7 cellular contexts compared by ENCODE assay signal in the genomic region with DNA sequence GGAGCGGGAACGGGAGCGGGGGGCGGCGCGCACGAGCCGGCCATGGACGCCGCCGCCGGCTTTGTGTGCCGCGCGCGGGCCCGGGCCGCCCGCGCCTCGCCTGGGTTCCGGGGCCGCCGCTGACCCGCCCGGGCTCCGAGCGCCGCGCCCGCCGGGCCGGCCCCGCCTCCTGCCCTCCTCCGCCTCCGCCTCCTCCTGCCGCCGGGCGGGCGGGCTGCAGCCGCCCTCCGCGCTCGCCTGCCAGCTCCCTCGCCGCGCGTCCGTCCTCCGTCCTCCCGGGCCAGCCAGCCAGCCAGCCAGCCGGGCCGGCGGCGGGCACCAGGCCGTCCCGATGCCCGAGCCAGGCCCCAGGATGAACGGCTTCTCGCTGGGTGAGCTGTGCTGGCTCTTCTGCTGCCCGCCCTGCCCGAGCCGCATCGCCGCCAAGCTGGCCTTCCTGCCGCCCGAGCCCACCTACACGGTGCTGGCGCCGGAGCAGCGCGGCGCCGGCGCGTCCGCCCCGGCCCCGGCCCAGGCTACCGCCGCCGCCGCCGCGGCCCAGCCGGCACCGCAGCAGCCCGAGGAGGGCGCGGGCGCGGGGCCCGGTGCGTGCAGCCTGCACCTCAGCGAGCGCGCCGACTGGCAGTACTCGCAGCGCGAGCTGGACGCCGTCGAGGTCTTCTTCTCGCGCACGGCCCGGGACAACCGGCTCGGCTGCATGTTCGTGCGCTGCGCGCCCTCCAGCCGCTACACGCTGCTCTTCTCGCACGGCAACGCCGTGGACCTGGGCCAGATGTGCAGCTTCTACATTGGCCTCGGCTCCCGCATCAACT. TPM values are rescaled to one million over a fixed set of nuclear protein-coding genes. Genes with fewer than 3 reads are reported as not detected.
DNase-seq lines count a peak whose midpoint lies in the region; ATAC-seq, FAIRE-seq and TF ChIP-seq lines count a peak whose summit lies in the region.

A gene (plus strand): TSS at position 212 of the 812 bp plus-strand sequence. CDS start 120 bp downstream, at position 332.

- CTCF ChIA-PET in HEK293T (lab: Yijun Ruan, JAX) (interaction anchor here (0.5 to 1.7 kb wide), 3 partner anchors 35 to 84 kb away, joined by 3 to 7 read pairs (median 3); a partner anchor contains a TSS), HepG2 (lab: Yijun Ruan, JAX; ENCODE audit: low intra/inter-chr PET ratio, low total read pairs) (interaction anchor here (1.9 kb wide), 1 partner anchor 127 kb away, joined by 10 read pairs; no protein-coding TSS in a partner anchor)

- DNase-seq in GM13977 (ENCODE audit: low spot score) (peak; percentile 89), HEK293T (ENCODE audit: extremely low spot score) (peak; percentile 77), NCI-H146 (lab: John Stamatoyannopoulos, UW) (peak; percentile 60), dorsolateral prefrontal cortex (peak in 9 of 10 donors; percentile 26 to 78 (median 40)), HepG2 (ENCODE audit: low spot score) (peak; percentile 9)
- DNase-seq in activated CD4-positive, alpha-beta T cell treated with anti-CD3 and anti-CD28 coated beads for 4 hours: peak; percentile 28 to 43
- DNase-seq in stimulated activated CD4-positive, alpha-beta T cell treated with anti-CD3 and anti-CD28 coated beads, Interleukin-4, amount 100 ng/mL, for 24 hours: peak; percentile 35

- peak within 1 kb of the TSS; percentile 98 for H3K4me2 ChIP-seq in HepG2 (ENCODE audit: low read depth, low read length)

- 0% methylated on average over 4 of the region's 122 CpGs for WGBS in HepG2 (ENCODE audit: low lambda C conversion rate)

- peaks cover 35% of the 10 kb centered on the region for H3K4me1 ChIP-seq in HepG2 (ENCODE audit: insufficient read depth, low read length)

- H3K27ac ChIP-seq in dorsolateral prefrontal cortex (peak within 1 kb of the TSS in 52 of 59 donors; percentile 22 to 89 (median 74)), HepG2 (ENCODE audit: extremely low read length, insufficient read depth, low read length) (no peak within 1 kb of the TSS)

- TF ChIP-seq CTCF in GM13977 (IDR thresholded peaks at IDR 0.05; ENCODE audit: extremely low read depth, insufficient read depth, missing control alignments) (no peak), dorsolateral prefrontal cortex (IDR thresholded peaks at IDR 0.05 in 54 of 56, conservative IDR thresholded peaks at IDR 0.05 in 2 of 56; ENCODE audit: low read depth in 1 of 56, partially characterized antibody in 56 of 56) (no peak), HepG2 (CRISPR knock-in tag; IDR thresholded peaks at IDR 0.05) (no peak)

- H3K27me3 ChIP-seq in dorsolateral prefrontal cortex (no peaks in the 10 kb centered on the region), HepG2 (ENCODE audit: control insufficient read depth in 1 of 2, insufficient read depth in 2 of 2, low read length in 2 of 2) (peaks cover 0 to 34% of the 10 kb centered on the region in 2 experiments; a peak in 4 of 5 replicates)

- H3K9ac ChIP-seq in HepG2 (ENCODE audit: insufficient read depth, low read depth, low read length): peak within 1 kb of the TSS; percentile 60

- peak within 1 kb of the TSS; percentile 85 for H2AFZ ChIP-seq in HepG2 (ENCODE audit: low read length)

- intact Hi-C loops in dorsolateral prefrontal cortex (cut with DNase I) (loop anchor here in 1 of 2 donors (10.0 kb wide), 3 partner anchors 281 to 1349 kb away; a partner anchor contains a TSS), HepG2 (cut with micrococcal nuclease; ENCODE audit: unreplicated experiment) (no loop called here)

- H3K79me2 ChIP-seq in HepG2 (ENCODE audit: insufficient read depth, low read length): no peaks in the 10 kb centered on the region

- BruUV-seq in HepG2 (replicated peaks; lab: Mats Ljungman, UMichigan): no TSS peak

- in situ Hi-C loops in GM13977 (cut with MboI; ENCODE audit: low pct_unique_long_range_greater_than_20kb, low sequenced_read_pairs, unreplicated experiment) (no loop called here), HepG2 (cut with HindIII; ENCODE audit: extremely low pct_ligation_motif_present, low pct_unique_long_range_greater_than_20kb) (no loop called here)

- no peaks in the 10 kb centered on the region for H3K36me3 ChIP-seq in HepG2 (replicated peaks in 1 of 2; ENCODE audit: control insufficient read depth in 1 of 2, insufficient read depth in 2 of 2, low read length in 2 of 2)

- ATAC-seq in HepG2: peak; percentile 79

- H4K20me1 ChIP-seq in HepG2 (ENCODE audit: insufficient read depth, low read length): no peaks in the 10 kb centered on the region

- TF ChIP-seq RAD21 in HepG2 (CRISPR knock-in tag; IDR thresholded peaks at IDR 0.05): no peak

- TF ChIP-seq EP300 in HepG2 (IDR thresholded peaks at IDR 0.05; ENCODE audit: low read depth in 2 of 2, low read length in 2 of 2) (no peak), HepG2 (CRISPR knock-in tag; IDR thresholded peaks at IDR 0.05; ENCODE audit: borderline replicate concordance) (no peak)

- no peak for TF ChIP-seq POLR2A in HepG2 (IDR thresholded peaks at IDR 0.05; ENCODE audit: insufficient read depth in 1 of 2, low read depth in 2 of 2, low read length in 2 of 2)

- POLR2A ChIA-PET in HEK293T (lab: Yijun Ruan, JAX): interaction anchor here (0.9 to 2.0 kb wide), 10 partner anchors 10 to 290 kb away, joined by 3 to 9 read pairs (median 4); no protein-coding TSS in a partner anchor
- POLR2A ChIA-PET in HepG2 (lab: Yijun Ruan, JAX): interaction anchor here (1.1 to 1.9 kb wide), 5 partner anchors 81 to 146 kb away, joined by 3 to 6 read pairs (median 4); a partner anchor contains a TSS

- no peak for FAIRE-seq in HepG2 (lab: Jason Lieb, UNC)

- H3K4me3 ChIP-seq in dorsolateral prefrontal cortex: peak within 1 kb of the TSS; percentile 59 to 91 (median 79)
- peak within 1 kb of the TSS; percentile 54 to 79 (median 75) for H3K4me3 ChIP-seq in HepG2 (replicated peaks in 1 of 3; ENCODE audit: insufficient read depth in 1 of 3, low read depth in 2 of 3, low read length in 3 of 3)

- H3K9me3 ChIP-seq in HepG2 (ENCODE audit: low read length): no peaks in the 10 kb centered on the region

TF ChIP-seq in HEK293T, 16 proteins besides CTCF, POLR2A, EP300 and RAD21:
- TF ChIP-seq, protein P1, sequence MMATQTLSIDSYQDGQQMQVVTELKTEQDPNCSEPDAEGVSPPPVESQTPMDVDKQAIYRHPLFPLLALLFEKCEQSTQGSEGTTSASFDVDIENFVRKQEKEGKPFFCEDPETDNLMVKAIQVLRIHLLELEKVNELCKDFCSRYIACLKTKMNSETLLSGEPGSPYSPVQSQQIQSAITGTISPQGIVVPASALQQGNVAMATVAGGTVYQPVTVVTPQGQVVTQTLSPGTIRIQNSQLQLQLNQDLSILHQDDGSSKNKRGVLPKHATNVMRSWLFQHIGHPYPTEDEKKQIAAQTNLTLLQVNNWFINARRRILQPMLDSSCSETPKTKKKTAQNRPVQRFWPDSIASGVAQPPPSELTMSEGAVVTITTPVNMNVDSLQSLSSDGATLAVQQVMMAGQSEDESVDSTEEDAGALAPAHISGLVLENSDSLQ (IDR thresholded peaks at IDR 0.05): no peak
- peak; percentile 73 for TF ChIP-seq L3MBTL2 (conservative IDR thresholded peaks at IDR 0.05)
- TF ChIP-seq SUZ12 (IDR thresholded peaks at IDR 0.05): no peak
- no peak for TF ChIP-seq ELF4 (IDR thresholded peaks at IDR 0.05)
- TF ChIP-seq FOXA1 (IDR thresholded peaks at IDR 0.05): no peak
- no peak for TF ChIP-seq NFRKB (IDR thresholded peaks at IDR 0.05)
- TF ChIP-seq ARNT (IDR thresholded peaks at IDR 0.05): 0 out of 2 replicates have a peak, but pooled peaks have one; percentile 10
- TF ChIP-seq SP1 (IDR thresholded peaks at IDR 0.05): no peak

TF ChIP-seq in HepG2, 621 proteins besides CTCF, POLR2A, EP300 and RAD21 (continues in another document):
- TF ChIP-seq RFXANK (CRISPR knock-in tag; IDR thresholded peaks at IDR 0.05): no peak
- 0 out of 2 replicates have a peak, but pooled peaks have one; percentile 34 for TF ChIP-seq CENPT (CRISPR knock-in tag; IDR thresholded peaks at IDR 0.05; ENCODE audit: low read depth)
- no peak for TF ChIP-seq ZNF550 (CRISPR knock-in tag; IDR thresholded peaks at IDR 0.05; ENCODE audit: borderline replicate concordance)
- TF ChIP-seq, protein P2, sequence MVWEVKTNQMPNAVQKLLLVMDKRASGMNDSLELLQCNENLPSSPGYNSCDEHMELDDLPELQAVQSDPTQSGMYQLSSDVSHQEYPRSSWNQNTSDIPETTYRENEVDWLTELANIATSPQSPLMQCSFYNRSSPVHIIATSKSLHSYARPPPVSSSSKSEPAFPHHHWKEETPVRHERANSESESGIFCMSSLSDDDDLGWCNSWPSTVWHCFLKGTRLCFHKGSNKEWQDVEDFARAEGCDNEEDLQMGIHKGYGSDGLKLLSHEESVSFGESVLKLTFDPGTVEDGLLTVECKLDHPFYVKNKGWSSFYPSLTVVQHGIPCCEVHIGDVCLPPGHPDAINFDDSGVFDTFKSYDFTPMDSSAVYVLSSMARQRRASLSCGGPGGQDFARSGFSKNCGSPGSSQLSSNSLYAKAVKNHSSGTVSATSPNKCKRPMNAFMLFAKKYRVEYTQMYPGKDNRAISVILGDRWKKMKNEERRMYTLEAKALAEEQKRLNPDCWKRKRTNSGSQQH (CRISPR knock-in tag; IDR thresholded peaks at IDR 0.05; ENCODE audit: low read depth): no peak
- TF ChIP-seq RCOR2 (CRISPR knock-in tag; IDR thresholded peaks at IDR 0.05): no peak

RNA-seq across cellular contexts. Expression of the gene that starts here (rescaled TPM):
- 10 to 100 TPM; 14.5 to 33.2 (median 21.2) TPM for total RNA-seq in dorsolateral prefrontal cortex
- total RNA-seq in HepG2 (2016; rRNA removed; fragmentation: Illumina TruSeq; extraction: Trizol): 2.9 and 4.7 TPM in 2 replicates
- total RNA-seq in HepG2 (2016; cell fraction: cytosol; rRNA removed; fragmentation: Illumina TruSeq; extraction: Trizol; ENCODE audit: low read depth): 1.5 TPM in 2 replicates
- total RNA-seq in HepG2 (2016; cell fraction: insoluble cytoplasmic fraction; rRNA removed; fragmentation: Illumina TruSeq; extraction: Trizol): 2.7 and 4.3 TPM in 2 replicates
- total RNA-seq in HepG2 (2016; cell fraction: membrane; rRNA removed; fragmentation: Illumina TruSeq; extraction: Trizol): 4.7 and 8.1 TPM in 2 replicates
- total RNA-seq in HepG2 (2016; cell fraction: nucleus; rRNA removed; fragmentation: Illumina TruSeq; extraction: Trizol): 4.1 and 4.3 TPM in 2 replicates
- 3.3 and 3.9 TPM in 2 replicates for polyA plus RNA-seq in HepG2 (2011; rRNA removed)
- polyA plus RNA-seq in HepG2 (2011; cell fraction: cytosol; rRNA removed): 2.9 and 3.8 TPM in 2 replicates
- polyA plus RNA-seq in HepG2 (2011; cell fraction: nucleus; rRNA removed): 1.3 and 1.5 TPM in 2 replicates
- 2.3 and 4.0 TPM in 2 replicates for polyA plus RNA-seq in HepG2 (2012)
- polyA plus RNA-seq in HepG2 (2016; cell fraction: cytosol; fragmentation: Illumina TruSeq; extraction: Trizol; ENCODE audit: low read depth): 3.1 and 3.6 TPM in 2 replicates
- polyA plus RNA-seq in HepG2 (2016; cell fraction: insoluble cytoplasmic fraction; fragmentation: Illumina TruSeq; extraction: Trizol; ENCODE audit: low read depth): 8.1 and 8.8 TPM in 2 replicates
- 8.3 and 8.5 TPM in 2 replicates for polyA plus RNA-seq in HepG2 (2016; cell fraction: membrane; fragmentation: Illumina TruSeq; extraction: Trizol; ENCODE audit: low read depth)
- 8.3 and 8.7 TPM in 2 replicates for polyA plus RNA-seq in HepG2 (2016; cell fraction: nucleus; fragmentation: Illumina TruSeq; extraction: Trizol; ENCODE audit: insufficient read depth, low read depth)
- polyA minus RNA-seq in HepG2 (2011; rRNA and poly(A)+ RNA removed; ENCODE audit: low replicate concordance): 4.5 and 40.6 TPM in 2 replicates
- 3.3 and 5.6 TPM in 2 replicates for polyA minus RNA-seq in HepG2 (2011; cell fraction: cytosol; rRNA and poly(A)+ RNA removed)
- polyA minus RNA-seq in HepG2 (2011; cell fraction: nucleus; rRNA and poly(A)+ RNA removed): 3.4 and 3.5 TPM in 2 replicates

Comparison
In these comparisons a context has a peak if more than half of its experiments do, and no peak if none do; other contexts are left out.
1. DNase-seq: peak in every context shown above with its lines; median percentile 89 in GM13977; 77 in HEK293T; 60 in NCI-H146; 40 in dorsolateral prefrontal cortex; 36 in activated CD4-positive, alpha-beta T cell treated with anti-CD3 and anti-CD28 coated beads for 4 hours; 35 in stimulated activated CD4-positive, alpha-beta T cell treated with anti-CD3 and anti-CD28 coated beads, Interleukin-4, amount 100 ng/mL, for 24 hours; 9 in HepG2.